ENCODE assay signal across 19 cellular contexts in genomic region chr5:138275895-138276294, GRCh38. TPM values are rescaled to one million over a fixed set of nuclear protein-coding genes. Genes with fewer than 3 reads are reported as not detected.
DNase-seq lines count a peak whose midpoint lies in the region; ATAC-seq, FAIRE-seq and TF ChIP-seq lines count a peak whose summit lies in the region.
"Had no signal": no experiment of that assay in that cellular context is flagged by ENCODE, and none has a peak within 500 bp of the region (broad histone marks: within the 10 kb centered on the region; RNA-seq: fewer than 3 reads in every experiment).

No MANE protein-coding gene starts in this region.

- H3K79me2 ChIP-seq in HepG2 (ENCODE audit: insufficient read depth, low read length), result no peaks in the 10 kb centered on the region

- no peak for TF ChIP-seq POLR2A in HepG2 (IDR thresholded peaks at IDR 0.05; ENCODE audit: insufficient read depth in 1 of 2, low read depth in 2 of 2, low read length in 2 of 2)

- no peaks in the 10 kb centered on the region for H4K20me1 ChIP-seq in HepG2 (ENCODE audit: insufficient read depth, low read length)

- DNase-seq in HepG2 (ENCODE audit: low spot score) (no peak), nephron progenitor cell (no peak), type B pancreatic cell (ENCODE audit: extremely low spot score, unreplicated experiment) (no peak), DMS 273 treated with DMSO at 0.1 percent for 48 hours (lab: John Stamatoyannopoulos, UW) (no peak)
- DNase-seq in naive thymus-derived CD4-positive, alpha-beta T cell, result no peak
- DNase-seq: ACHN; CD8-positive, alpha-beta memory T cell; GF-D8; H7 had no signal

- H3K27ac Mint-ChIP-seq in nephron progenitor cell (no peak overlapping the region), type B pancreatic cell (no peak overlapping the region)
- no peak overlapping the region for H3K27ac Mint-ChIP-seq in naive thymus-derived CD4-positive, alpha-beta T cell
- H3K27ac Mint-ChIP-seq: GM23338 had no signal

- TF ChIP-seq RAD21 in liver (IDR thresholded peaks at IDR 0.05) (no peak), HepG2 (CRISPR knock-in tag; IDR thresholded peaks at IDR 0.05) (no peak)

- in situ Hi-C loops in HepG2 (cut with HindIII; ENCODE audit: extremely low pct_ligation_motif_present, low pct_unique_long_range_greater_than_20kb), result no loop called here

- H3K9me3 Mint-ChIP-seq in nephron progenitor cell (peaks cover 6% of the 10 kb centered on the region), type B pancreatic cell (no peaks in the 10 kb centered on the region)
- peaks cover 0 to 2% (median 0%) of the 10 kb centered on the region in 11 donors for H3K9me3 Mint-ChIP-seq in naive thymus-derived CD4-positive, alpha-beta T cell
- H3K9me3 Mint-ChIP-seq: GM23338 had no signal

- H3K9me3 ChIP-seq in liver (ENCODE audit: control insufficient read depth in 4 of 4, low read length in 3 of 4), result no peaks in the 10 kb centered on the region
- no peaks in the 10 kb centered on the region for H3K9me3 ChIP-seq in HepG2 (ENCODE audit: low read length)
- no peaks in the 10 kb centered on the region for H3K9me3 ChIP-seq in naive thymus-derived CD4-positive, alpha-beta T cell (ENCODE audit: control insufficient read depth in 2 of 3, low read length in 3 of 3)
- H3K9me3 ChIP-seq: BE2C, Caco-2 had no signal

- no peak for TF ChIP-seq CTCF in liver (IDR thresholded peaks at IDR 0.05; ENCODE audit: low read depth, low read length, missing input control)
- TF ChIP-seq CTCF in HepG2 (CRISPR knock-in tag; IDR thresholded peaks at IDR 0.05), result no peak
- TF ChIP-seq CTCF in VCaP (conservative IDR thresholded peaks at IDR 0.05), result no peak
- no peak for TF ChIP-seq CTCF in nephron progenitor cell (IDR thresholded peaks at IDR 0.05)
- no peak for TF ChIP-seq CTCF in type B pancreatic cell (conservative IDR thresholded peaks at IDR 0.05)

- H3K4me3 ChIP-seq in liver (ENCODE audit: low read depth in 1 of 3, low read length in 3 of 3), result no peak overlapping the region
- no peak overlapping the region for H3K4me3 ChIP-seq in HepG2 (replicated peaks in 1 of 3; ENCODE audit: insufficient read depth in 1 of 3, low read depth in 2 of 3, low read length in 3 of 3)
- no peak overlapping the region for H3K4me3 ChIP-seq in naive thymus-derived CD4-positive, alpha-beta T cell (ENCODE audit: low read length)
- H3K4me3 ChIP-seq: GM23338, K562 had no signal

- ATAC-seq in HepG2, result no peak
- ATAC-seq in GM21737 (IDR thresholded peaks at IDR 0.05; ENCODE audit: unreplicated experiment), result no peak
- ATAC-seq in naive thymus-derived CD4-positive, alpha-beta T cell, result no peak
- ATAC-seq: GM23338 had no signal

- BruUV-seq in HepG2 (replicated peaks; lab: Mats Ljungman, UMichigan), result no TSS peak

- TF ChIP-seq EP300 in HepG2 (IDR thresholded peaks at IDR 0.05; ENCODE audit: low read depth in 2 of 2, low read length in 2 of 2) (no peak), HepG2 (CRISPR knock-in tag; IDR thresholded peaks at IDR 0.05; ENCODE audit: borderline replicate concordance) (no peak)

- H2AFZ ChIP-seq in HepG2 (ENCODE audit: low read length), result no peak overlapping the region
- H2AFZ ChIP-seq: GM23338 had no signal

- H3K4me2 ChIP-seq in HepG2 (ENCODE audit: low read depth, low read length), result no peak overlapping the region
- H3K4me2 ChIP-seq: GM23338 had no signal

- intact Hi-C loops in HepG2 (cut with micrococcal nuclease; ENCODE audit: unreplicated experiment), result no loop called here
- intact Hi-C loops in naive thymus-derived CD4-positive, alpha-beta T cell (cut with micrococcal nuclease), result no loop called here

- CTCF ChIA-PET in HepG2 (lab: Yijun Ruan, JAX; ENCODE audit: low intra/inter-chr PET ratio, low total read pairs), result interaction anchor here (1.6 kb wide), 1 partner anchor 53 kb away, joined by 6 read pairs; no protein-coding TSS in a partner anchor
- CTCF ChIA-PET in naive thymus-derived CD4-positive, alpha-beta T cell (lab: Charles Lee), result interaction anchor here (0.5 kb wide), 1 partner anchor 335 kb away, joined by 3 read pairs; no protein-coding TSS in a partner anchor

- no peak for FAIRE-seq in HepG2 (lab: Jason Lieb, UNC)
- FAIRE-seq: HTR-8/SVneo, K562 had no signal

- H3K9ac ChIP-seq in liver (ENCODE audit: low read depth in 1 of 2, low read length in 2 of 2) (no peak overlapping the region), HepG2 (ENCODE audit: insufficient read depth, low read depth, low read length) (no peak overlapping the region)

- H3K36me3 Mint-ChIP-seq in nephron progenitor cell (ENCODE audit: low read depth) (no peaks in the 10 kb centered on the region), type B pancreatic cell (no peaks in the 10 kb centered on the region)
- peaks cover 0 to 3% (median 0%) of the 10 kb centered on the region in 5 donors for H3K36me3 Mint-ChIP-seq in naive thymus-derived CD4-positive, alpha-beta T cell
- H3K36me3 Mint-ChIP-seq: CD14-positive monocyte; CD8-positive, alpha-beta memory T cell had no signal

- peaks cover 8 to 25% (median 15%) of the 10 kb centered on the region in 4 donors for H3K4me1 ChIP-seq in liver (ENCODE audit: control insufficient read depth in 4 of 4, insufficient read depth in 4 of 4, low read length in 3 of 4)
- peaks cover 28% of the 10 kb centered on the region for H3K4me1 ChIP-seq in HepG2 (ENCODE audit: insufficient read depth, low read length)
- no peaks in the 10 kb centered on the region for H3K4me1 ChIP-seq in naive thymus-derived CD4-positive, alpha-beta T cell (ENCODE audit: control insufficient read depth in 2 of 2, insufficient read depth in 2 of 2, low read length in 2 of 2)
- H3K4me1 ChIP-seq: BE2C had no signal

- H3K4me3 Mint-ChIP-seq in nephron progenitor cell, result peak overlapping the region; percentile 28
- peak overlapping the region; percentile 83 for H3K4me3 Mint-ChIP-seq in type B pancreatic cell
- peak overlapping the region in 1 of 10 donors; percentile 29 for H3K4me3 Mint-ChIP-seq in naive thymus-derived CD4-positive, alpha-beta T cell
- H3K4me3 Mint-ChIP-seq: CD8-positive, alpha-beta memory T cell; GM23338 had no signal

- H3K36me3 ChIP-seq in liver (ENCODE audit: control insufficient read depth in 4 of 4, insufficient read depth in 3 of 4, low read depth in 1 of 4, low read length in 3 of 4) (no peaks in the 10 kb centered on the region), HepG2 (replicated peaks in 1 of 2; ENCODE audit: control insufficient read depth in 1 of 2, insufficient read depth in 2 of 2, low read length in 2 of 2) (no peaks in the 10 kb centered on the region)
- H3K36me3 ChIP-seq in naive thymus-derived CD4-positive, alpha-beta T cell (ENCODE audit: control insufficient read depth in 2 of 3, insufficient read depth in 3 of 3, low read length in 3 of 3), result no peaks in the 10 kb centered on the region
- H3K36me3 ChIP-seq: BE2C had no signal

- H3K27me3 Mint-ChIP-seq in nephron progenitor cell (ENCODE audit: low read depth, poor library complexity), result peaks cover 40% of the 10 kb centered on the region
- H3K27me3 Mint-ChIP-seq in type B pancreatic cell, result peaks cover 28% of the 10 kb centered on the region
- H3K27me3 Mint-ChIP-seq in naive thymus-derived CD4-positive, alpha-beta T cell, result peaks cover 18 to 39% (median 27%) of the 10 kb centered on the region in 5 donors

- no peaks in the 10 kb centered on the region for H3K27me3 ChIP-seq in liver (ENCODE audit: control insufficient read depth in 4 of 4, insufficient read depth in 4 of 4, low read length in 3 of 4)
- peaks cover 0 to 16% of the 10 kb centered on the region in 2 experiments; a peak in 3 of 5 replicates for H3K27me3 ChIP-seq in HepG2 (ENCODE audit: control insufficient read depth in 1 of 2, insufficient read depth in 2 of 2, low read length in 2 of 2)
- H3K27me3 ChIP-seq in naive thymus-derived CD4-positive, alpha-beta T cell (ENCODE audit: control insufficient read depth in 2 of 2, insufficient read depth in 2 of 2, low read length in 2 of 2), result peaks cover 0 to 6% of the 10 kb centered on the region in 2 donors

- peaks cover 32% of the 10 kb centered on the region for H3K4me1 Mint-ChIP-seq in nephron progenitor cell
- H3K4me1 Mint-ChIP-seq in type B pancreatic cell (ENCODE audit: unreplicated experiment), result peaks cover 16% of the 10 kb centered on the region
- peaks cover 4 to 10% (median 6%) of the 10 kb centered on the region in 7 donors for H3K4me1 Mint-ChIP-seq in naive thymus-derived CD4-positive, alpha-beta T cell

- H3K27ac ChIP-seq in liver (ENCODE audit: low read depth in 1 of 2, low read length in 2 of 2) (peak overlapping the region; percentile 26 to 37), HepG2 (ENCODE audit: extremely low read length, insufficient read depth, low read length) (no peak overlapping the region), VCaP (peak overlapping the region; percentile 80)
- H3K27ac ChIP-seq in naive thymus-derived CD4-positive, alpha-beta T cell (ENCODE audit: low read depth, low read length), result no peak overlapping the region

- 60% methylated on average over 1 of the region's 1 CpG for WGBS in liver
- 0% methylated on average over 1 of the region's 1 CpG for WGBS in HepG2 (ENCODE audit: low lambda C conversion rate)

- POLR2A ChIA-PET in HepG2 (lab: Yijun Ruan, JAX), result no interaction called here
- POLR2A ChIA-PET in naive thymus-derived CD4-positive, alpha-beta T cell (lab: Charles Lee), result no interaction called here

RNA-seq across cellular contexts. Expression of gene GFRA3, which starts 1.5 kb away (rescaled TPM):
- total RNA-seq in liver (1 to 10 TPM in 1 of 2 donors, under 1 TPM in 1; 0.50 to 1.9 TPM), HepG2 (2016; rRNA removed; fragmentation: Illumina TruSeq; extraction: Trizol) (0.10 and 0.27 TPM in 2 replicates), type B pancreatic cell (ENCODE audit: low replicate concordance) (1.8 TPM in 2 replicates)
- polyA plus RNA-seq in liver (under 1 TPM; 0.18 to 0.22 TPM), HepG2 (2011; rRNA removed) (0.30 and 0.48 TPM in 2 replicates)
- total RNA-seq in HepG2 (2016; cell fraction: cytosol; rRNA removed; fragmentation: Illumina TruSeq; extraction: Trizol; ENCODE audit: low read depth), result not detected in 2 replicates
- 0.24 TPM in 1 of 2 replicates, not detected in the other for total RNA-seq in HepG2 (2016; cell fraction: insoluble cytoplasmic fraction; rRNA removed; fragmentation: Illumina TruSeq; extraction: Trizol)
- 0.14 and 0.28 TPM in 2 replicates for total RNA-seq in HepG2 (2016; cell fraction: membrane; rRNA removed; fragmentation: Illumina TruSeq; extraction: Trizol)
- 0.31 and 0.47 TPM in 2 replicates for total RNA-seq in HepG2 (2016; cell fraction: nucleus; rRNA removed; fragmentation: Illumina TruSeq; extraction: Trizol)
- polyA plus RNA-seq in HepG2 (2011; cell fraction: cytosol; rRNA removed), result 0.33 and 0.40 TPM in 2 replicates
- polyA plus RNA-seq in HepG2 (2011; cell fraction: nucleus; rRNA removed), result 0.19 and 0.28 TPM in 2 replicates
- 0.43 and 0.91 TPM in 2 replicates for polyA plus RNA-seq in HepG2 (2012)
- polyA plus RNA-seq in HepG2 (2016; cell fraction: cytosol; fragmentation: Illumina TruSeq; extraction: Trizol; ENCODE audit: low read depth), result 0.18 and 0.20 TPM in 2 replicates
- polyA plus RNA-seq in HepG2 (2016; cell fraction: insoluble cytoplasmic fraction; fragmentation: Illumina TruSeq; extraction: Trizol; ENCODE audit: low read depth), result 0.34 and 0.48 TPM in 2 replicates
- 0.33 and 0.35 TPM in 2 replicates for polyA plus RNA-seq in HepG2 (2016; cell fraction: membrane; fragmentation: Illumina TruSeq; extraction: Trizol; ENCODE audit: low read depth)
- 0.73 and 1.1 TPM in 2 replicates for polyA plus RNA-seq in HepG2 (2016; cell fraction: nucleus; fragmentation: Illumina TruSeq; extraction: Trizol; ENCODE audit: insufficient read depth, low read depth)
- 0.32 and 0.44 TPM in 2 replicates for polyA minus RNA-seq in HepG2 (2011; rRNA and poly(A)+ RNA removed; ENCODE audit: low replicate concordance)
- not detected in 2 replicates for polyA minus RNA-seq in HepG2 (2011; cell fraction: cytosol; rRNA and poly(A)+ RNA removed)
- not detected in 2 replicates for polyA minus RNA-seq in HepG2 (2011; cell fraction: nucleus; rRNA and poly(A)+ RNA removed)
- total RNA-seq in naive thymus-derived CD4-positive, alpha-beta T cell, result not detected
- polyA plus RNA-seq in naive thymus-derived CD4-positive, alpha-beta T cell, result not detected
- total RNA-seq: A172; CD8-positive, alpha-beta memory T cell; K562 had no signal
- polyA plus RNA-seq: CD14-positive monocyte; CD8-positive, alpha-beta memory T cell had no signal

RNA-seq across cellular contexts. Expression of gene CDC25C, which starts 55.7 kb away (rescaled TPM):
- 1 to 10 TPM in 1 of 2 donors, not detected in 1; 6.9 TPM for total RNA-seq in liver
- polyA plus RNA-seq in liver, result under 1 TPM; 0.49 to 0.59 TPM
- 27.6 and 44.1 TPM in 2 replicates for total RNA-seq in HepG2 (2016; rRNA removed; fragmentation: Illumina TruSeq; extraction: Trizol)
- 7.6 and 8.5 TPM in 2 replicates for total RNA-seq in HepG2 (2016; cell fraction: cytosol; rRNA removed; fragmentation: Illumina TruSeq; extraction: Trizol; ENCODE audit: low read depth)
- total RNA-seq in HepG2 (2016; cell fraction: insoluble cytoplasmic fraction; rRNA removed; fragmentation: Illumina TruSeq; extraction: Trizol), result 26.9 and 38.3 TPM in 2 replicates
- total RNA-seq in HepG2 (2016; cell fraction: membrane; rRNA removed; fragmentation: Illumina TruSeq; extraction: Trizol), result 9.4 and 10.9 TPM in 2 replicates
- total RNA-seq in HepG2 (2016; cell fraction: nucleus; rRNA removed; fragmentation: Illumina TruSeq; extraction: Trizol), result 18.6 and 19.2 TPM in 2 replicates
- 11.8 and 17.7 TPM in 2 replicates for polyA plus RNA-seq in HepG2 (2011; rRNA removed)
- 8.8 and 9.2 TPM in 2 replicates for polyA plus RNA-seq in HepG2 (2011; cell fraction: cytosol; rRNA removed)
- 7.0 and 10.3 TPM in 2 replicates for polyA plus RNA-seq in HepG2 (2011; cell fraction: nucleus; rRNA removed)
- polyA plus RNA-seq in HepG2 (2012), result 4.8 and 13.0 TPM in 2 replicates
- 2.5 and 3.0 TPM in 2 replicates for polyA plus RNA-seq in HepG2 (2016; cell fraction: cytosol; fragmentation: Illumina TruSeq; extraction: Trizol; ENCODE audit: low read depth)
- 36.0 and 37.3 TPM in 2 replicates for polyA plus RNA-seq in HepG2 (2016; cell fraction: insoluble cytoplasmic fraction; fragmentation: Illumina TruSeq; extraction: Trizol; ENCODE audit: low read depth)
- polyA plus RNA-seq in HepG2 (2016; cell fraction: membrane; fragmentation: Illumina TruSeq; extraction: Trizol; ENCODE audit: low read depth), result 4.0 and 4.5 TPM in 2 replicates
- 18.4 and 19.2 TPM in 2 replicates for polyA plus RNA-seq in HepG2 (2016; cell fraction: nucleus; fragmentation: Illumina TruSeq; extraction: Trizol; ENCODE audit: insufficient read depth, low read depth)
- 13.3 and 16.6 TPM in 2 replicates for polyA minus RNA-seq in HepG2 (2011; rRNA and poly(A)+ RNA removed; ENCODE audit: low replicate concordance)
- 7.9 and 8.3 TPM in 2 replicates for polyA minus RNA-seq in HepG2 (2011; cell fraction: cytosol; rRNA and poly(A)+ RNA removed)
- 14.5 and 16.0 TPM in 2 replicates for polyA minus RNA-seq in HepG2 (2011; cell fraction: nucleus; rRNA and poly(A)+ RNA removed)
- 4.1 and 17.2 TPM in 2 replicates for total RNA-seq in type B pancreatic cell (ENCODE audit: low replicate concordance)
- total RNA-seq in naive thymus-derived CD4-positive, alpha-beta T cell, result 1 to 10 TPM in 1 of 5 experiments, not detected in 4; 9.8 TPM
- not detected for polyA plus RNA-seq in naive thymus-derived CD4-positive, alpha-beta T cell
- polyA plus RNA-seq: CD14-positive monocyte; CD8-positive, alpha-beta memory T cell had no signal

Comparison
In these comparisons a context has a peak if more than half of its experiments do, and no peak if none do; other contexts are left out.
1. H3K27ac ChIP-seq: peak in liver (2 of 2) and VCaP (single experiment); none in HepG2 (single experiment) and naive thymus-derived CD4-positive, alpha-beta T cell (single experiment).